In the genomic region with DNA sequence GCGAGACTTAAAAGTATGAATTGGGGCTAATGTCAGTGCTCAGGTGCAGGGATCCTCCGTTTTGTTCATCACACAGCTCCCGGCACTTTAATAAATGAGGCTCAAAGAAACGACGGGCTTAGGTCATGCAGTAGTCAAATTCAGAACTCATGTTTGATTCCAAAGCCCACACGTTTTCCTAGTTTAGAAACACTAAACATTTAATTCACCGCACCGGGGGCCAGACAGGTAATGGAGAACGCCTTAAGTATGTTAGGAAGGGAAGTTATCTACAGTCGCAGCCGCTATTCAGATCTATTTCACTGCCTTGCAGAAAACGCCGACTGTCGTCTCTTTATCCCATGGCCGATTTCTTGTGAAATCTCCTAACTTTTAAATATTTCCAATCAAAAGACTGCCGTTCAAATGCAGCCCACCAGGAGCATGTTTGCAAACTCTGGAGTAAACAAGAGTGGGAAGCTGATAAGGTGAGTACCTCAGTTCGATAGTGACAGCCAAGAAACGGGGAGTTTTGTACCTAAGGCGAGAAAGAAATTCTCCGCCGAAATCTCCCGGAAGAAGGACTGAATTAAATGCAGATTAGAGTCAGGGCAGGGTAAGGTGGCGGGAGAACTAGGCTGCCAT, we compare ENCODE assay signal across 8 cellular contexts. TPM values are rescaled to one million over a fixed set of nuclear protein-coding genes. Genes with fewer than 3 reads are reported as not detected.
DNase-seq lines count a peak whose midpoint lies in the region; TF ChIP-seq lines count a peak whose summit lies in the region.

No MANE protein-coding gene starts in this region.

- H3K4me1 ChIP-seq in testis, result no peaks in the 10 kb centered on the region

- no peak for TF ChIP-seq POLR2A in testis (IDR thresholded peaks at IDR 0.05)

- peak overlapping the region; percentile 75 to 87 for H3K27ac ChIP-seq in testis

- TF ChIP-seq CTCF in kidney epithelial cell (IDR thresholded peaks at IDR 0.05; ENCODE audit: insufficient read depth, low read length, poor library complexity, severe bottlenecking) (no peak), testis (IDR thresholded peaks at IDR 0.05) (peak in 1 of 3 experiments; percentile 15)

- no peaks in the 10 kb centered on the region for H3K9me3 Mint-ChIP-seq in activated CD4-positive, alpha-beta T cell treated with anti-CD3 and anti-CD28 coated beads, Interleukin-2, amount 10 ng/mL, durations not matched to agents 24 days and 14 days
- no peaks in the 10 kb centered on the region for H3K9me3 Mint-ChIP-seq in activated naive CD8-positive, alpha-beta T cell treated with anti-CD3 and anti-CD28 coated beads for 36 hours

- H3K27ac Mint-ChIP-seq in activated CD4-positive, alpha-beta T cell treated with anti-CD3 and anti-CD28 coated beads, Interleukin-2, amount 10 ng/mL, durations not matched to agents 24 days and 14 days, result peak overlapping the region; percentile 88
- H3K27ac Mint-ChIP-seq in activated naive CD8-positive, alpha-beta T cell treated with anti-CD3 and anti-CD28 coated beads for 36 hours, result peak overlapping the region; percentile 84

- no peaks in the 10 kb centered on the region for H3K9me3 ChIP-seq in testis

- H3K36me3 ChIP-seq in kidney epithelial cell (ENCODE audit: control insufficient read depth, insufficient read depth, low read length), result no peaks in the 10 kb centered on the region
- H3K36me3 ChIP-seq in testis (ENCODE audit: low read depth, missing control alignments), result no peaks in the 10 kb centered on the region

- H3K27me3 Mint-ChIP-seq in activated CD4-positive, alpha-beta T cell treated with anti-CD3 and anti-CD28 coated beads, Interleukin-2, amount 10 ng/mL, durations not matched to agents 24 days and 14 days, result peaks cover 5% of the 10 kb centered on the region
- no peaks in the 10 kb centered on the region for H3K27me3 Mint-ChIP-seq in activated naive CD8-positive, alpha-beta T cell treated with anti-CD3 and anti-CD28 coated beads for 36 hours

- H3K27me3 ChIP-seq in kidney epithelial cell (ENCODE audit: control insufficient read depth, insufficient read depth, low read length), result peaks cover 2% of the 10 kb centered on the region
- no peaks in the 10 kb centered on the region for H3K27me3 ChIP-seq in testis

- H3K4me3 ChIP-seq in kidney epithelial cell (ENCODE audit: low read depth, low read length) (peak overlapping the region; percentile 74), testis (peak overlapping the region; percentile 52 to 74)

- H3K4me3 Mint-ChIP-seq in activated CD4-positive, alpha-beta T cell treated with anti-CD3 and anti-CD28 coated beads, Interleukin-2, amount 10 ng/mL, durations not matched to agents 24 days and 14 days, result peak overlapping the region; percentile 97
- H3K4me3 Mint-ChIP-seq in activated naive CD8-positive, alpha-beta T cell treated with anti-CD3 and anti-CD28 coated beads for 36 hours, result peak overlapping the region; percentile 94

- no peak for DNase-seq in activated CD4-positive, alpha-beta T cell treated with anti-CD3 and anti-CD28 coated beads, Interleukin-2, amount 10 ng/mL, durations not matched to agents 24 days and 14 days
- DNase-seq in activated CD4-positive, alpha-beta T cell treated with anti-CD3 and anti-CD28 coated beads for 1 hour, result no peak
- DNase-seq in activated naive CD8-positive, alpha-beta T cell treated with anti-CD3 and anti-CD28 coated beads for 36 hours, result no peak
- DNase-seq in kidney epithelial cell (ENCODE audit: low read depth) (no peak), testis (no peak), KBM-7 (no peak), AG08395 (ENCODE audit: low spot score) (no peak), dedifferentiated amniotic fluid mesenchymal stem cell (ENCODE audit: extremely low spot score) (no peak)

- in situ Hi-C loops in KBM-7 (cut with MboI; ENCODE audit: low pct_unique_long_range_greater_than_20kb, low sequenced_read_pairs), result loop anchor here (25.0 kb wide), 2 partner anchors 1452 to 1627 kb away; partner anchors contain the start of gene ISLR2

- peaks cover 21% of the 10 kb centered on the region for H3K4me1 Mint-ChIP-seq in activated CD4-positive, alpha-beta T cell treated with anti-CD3 and anti-CD28 coated beads, Interleukin-2, amount 10 ng/mL, durations not matched to agents 24 days and 14 days
- peaks cover 17% of the 10 kb centered on the region for H3K4me1 Mint-ChIP-seq in activated naive CD8-positive, alpha-beta T cell treated with anti-CD3 and anti-CD28 coated beads for 36 hours

- intact Hi-C loops in activated CD4-positive, alpha-beta T cell treated with anti-CD3 and anti-CD28 coated beads, Interleukin-2, amount 10 ng/mL, durations not matched to agents 24 days and 14 days (cut with micrococcal nuclease), result loop anchor here (5.0 kb wide), 2 partner anchors 213 to 568 kb away; partner anchors contain the start of genes ARIH1, MYO9A and SENP8
- intact Hi-C loops in testis (cut with DNase I; ENCODE audit: low total_unique reads), result no loop called here

- 19 to 21% methylated on average over 22 to 23 of the region's 23 CpGs for WGBS in testis, 2 donors

- H3K36me3 Mint-ChIP-seq in activated CD4-positive, alpha-beta T cell treated with anti-CD3 and anti-CD28 coated beads, Interleukin-2, amount 10 ng/mL, durations not matched to agents 24 days and 14 days (ENCODE audit: low read depth), result no peaks in the 10 kb centered on the region
- H3K36me3 Mint-ChIP-seq in activated naive CD8-positive, alpha-beta T cell treated with anti-CD3 and anti-CD28 coated beads for 36 hours, result no peaks in the 10 kb centered on the region

RNA-seq across cellular contexts. Expression of gene HIGD2B, which starts 0.6 kb away (rescaled TPM):
- not detected in 2 replicates for total RNA-seq in activated CD4-positive, alpha-beta T cell treated with anti-CD3 and anti-CD28 coated beads, Interleukin-2, amount 10 ng/mL, durations not matched to agents 24 days and 14 days
- under 1 TPM in 1 of 2 experiments, not detected in 1; 0.26 TPM for total RNA-seq in activated naive CD8-positive, alpha-beta T cell treated with anti-CD3 and anti-CD28 coated beads for 36 hours
- total RNA-seq in kidney epithelial cell (not detected in 2 replicates), testis (1 to 10 TPM; 2.2 to 2.4 TPM)
- polyA plus RNA-seq in testis (ENCODE audit: insufficient read depth, low read depth, low replicate concordance), result 10.2 TPM

RNA-seq across cellular contexts. Expression of gene BBS4, which starts 0.6 kb away (rescaled TPM):
- 8.3 and 10.2 TPM in 2 replicates for total RNA-seq in activated CD4-positive, alpha-beta T cell treated with anti-CD3 and anti-CD28 coated beads, Interleukin-2, amount 10 ng/mL, durations not matched to agents 24 days and 14 days
- total RNA-seq in activated naive CD8-positive, alpha-beta T cell treated with anti-CD3 and anti-CD28 coated beads for 36 hours, result 10 to 100 TPM; 11.4 to 13.6 TPM
- total RNA-seq in kidney epithelial cell, result 18.8 and 30.7 TPM in 2 replicates
- 10 to 100 TPM; 50.7 to 83.9 TPM for total RNA-seq in testis
- polyA plus RNA-seq in testis (ENCODE audit: insufficient read depth, low read depth, low replicate concordance), result 48.7 TPM

RNA-seq across cellular contexts. Expression of gene GOLGA6B, which starts 30.9 kb away (rescaled TPM):
- not detected in 2 replicates for total RNA-seq in activated CD4-positive, alpha-beta T cell treated with anti-CD3 and anti-CD28 coated beads, Interleukin-2, amount 10 ng/mL, durations not matched to agents 24 days and 14 days
- total RNA-seq in activated naive CD8-positive, alpha-beta T cell treated with anti-CD3 and anti-CD28 coated beads for 36 hours, result not detected
- not detected in 2 replicates for total RNA-seq in kidney epithelial cell
- 10 to 100 TPM in 1 of 2 donors, 1 to 10 TPM in 1; 7.4 to 18.0 TPM for total RNA-seq in testis
- 8.6 TPM for polyA plus RNA-seq in testis (ENCODE audit: insufficient read depth, low read depth, low replicate concordance)
